Comparison of ENCODE assay signal across 8 cellular contexts in genomic region chr4:2935762-2936743, GRCh38. TPM values are rescaled to one million over a fixed set of nuclear protein-coding genes. Genes with fewer than 3 reads are reported as not detected.
A peak's percentile ranks its signal among the peaks of the same experiment; 100 is the strongest.
DNase-seq lines count a peak whose midpoint lies in the region; ATAC-seq and TF ChIP-seq lines count a peak whose summit lies in the region.

No MANE protein-coding gene starts in this region.

- DNase-seq in Caco-2 (no peak), M059J (ENCODE audit: low read depth) (peak; percentile 60), right atrium auricular region (ENCODE audit: low spot score) (no peak), NCI-H748 treated with DMSO at 0.1 percent for 48 hours (lab: John Stamatoyannopoulos, UW) (no peak), NCI-H1092 treated with DMSO at 0.1 percent for 48 hours (lab: John Stamatoyannopoulos, UW) (no peak)
- DNase-seq in activated T-cell treated with anti-CD3 and anti-CD28 coated beads, Interleukin-2, amount 50 U/mL, for 72 hours = peak; percentile 87 to 90
- peak; percentile 62 for DNase-seq in stimulated activated CD4-positive, alpha-beta T cell treated with anti-CD3 and anti-CD28 coated beads, Interleukin-12 subunit alpha, Interleukin-12 subunit beta, amount 100 ng/mL, for 4 hours

- H3K9me3 ChIP-seq in Caco-2 (no peaks in the 10 kb centered on the region), right atrium auricular region (no peaks in the 10 kb centered on the region)

- peaks cover 6% of the 10 kb centered on the region for H3K4me1 ChIP-seq in Caco-2
- H3K4me1 ChIP-seq in right atrium auricular region = peaks cover 3 to 51% of the 10 kb centered on the region in 2 donors

- POLR2A ChIA-PET in Caco-2 (lab: Charles Lee) = interaction anchor here (0.5 to 0.9 kb wide), 2 partner anchors 27 to 87 kb away, joined by 3 to 4 read pairs; partner anchors contain the start of genes GRK4 and NOP14

- peaks cover 2% of the 10 kb centered on the region; the same call in 1 of the 2 replicates for H3K36me3 ChIP-seq in Caco-2 (ENCODE audit: control insufficient read depth, insufficient read depth, low read length)
- peaks cover 39% of the 10 kb centered on the region for H3K36me3 ChIP-seq in right atrium auricular region

- CTCF ChIA-PET in Caco-2 (lab: Charles Lee) = interaction anchor here (0.9 kb wide), 1 partner anchor 13 kb away, joined by 5 read pairs; no protein-coding TSS in a partner anchor

- H3K36me3 Mint-ChIP-seq in Caco-2 (ENCODE audit: insufficient read depth, unreplicated experiment) = peaks cover 79% of the 10 kb centered on the region
- H3K36me3 Mint-ChIP-seq in activated T-cell treated with anti-CD3 and anti-CD28 coated beads, Interleukin-2, amount 50 U/mL, for 72 hours (ENCODE audit: insufficient read depth in 2 of 2) = peaks cover 23 to 30% of the 10 kb centered on the region in 2 donors

- H3K27me3 ChIP-seq in Caco-2 (replicated peaks; ENCODE audit: control insufficient read depth, insufficient read depth, low read length) (no peaks in the 10 kb centered on the region), right atrium auricular region (no peaks in the 10 kb centered on the region)

- ATAC-seq in activated T-cell treated with anti-CD3 and anti-CD28 coated beads, Interleukin-2, amount 50 U/mL, for 72 hours (replicated peaks in 1 of 2) = peak; percentile 67 to 71
- ATAC-seq in HG03565 (IDR thresholded peaks at IDR 0.05; ENCODE audit: unreplicated experiment) = no peak

- peak overlapping the region; percentile 79 for H3K27ac Mint-ChIP-seq in Caco-2 (ENCODE audit: unreplicated experiment)
- peak overlapping the region; percentile 79 for H3K27ac Mint-ChIP-seq in activated T-cell treated with anti-CD3 and anti-CD28 coated beads, Interleukin-2, amount 50 U/mL, for 72 hours

- no peaks in the 10 kb centered on the region for H3K27me3 Mint-ChIP-seq in Caco-2 (ENCODE audit: insufficient read depth, unreplicated experiment)
- no peaks in the 10 kb centered on the region for H3K27me3 Mint-ChIP-seq in activated T-cell treated with anti-CD3 and anti-CD28 coated beads, Interleukin-2, amount 50 U/mL, for 72 hours (ENCODE audit: low read depth)

- intact Hi-C loops in Caco-2 (cut with micrococcal nuclease; ENCODE audit: unreplicated experiment) = no loop called here

- no TSS peak for BruUV-seq in Caco-2 (replicated peaks; lab: Mats Ljungman, UMichigan)

- no peaks in the 10 kb centered on the region for H3K4me1 Mint-ChIP-seq in Caco-2 (ENCODE audit: low read depth, unreplicated experiment)
- H3K4me1 Mint-ChIP-seq in activated T-cell treated with anti-CD3 and anti-CD28 coated beads, Interleukin-2, amount 50 U/mL, for 72 hours (ENCODE audit: low read depth) = peaks cover 55% of the 10 kb centered on the region

- H3K9me3 Mint-ChIP-seq in Caco-2 (ENCODE audit: unreplicated experiment) = no peaks in the 10 kb centered on the region
- H3K9me3 Mint-ChIP-seq in activated T-cell treated with anti-CD3 and anti-CD28 coated beads, Interleukin-2, amount 50 U/mL, for 72 hours = no peaks in the 10 kb centered on the region

- peak overlapping the region in 1 of 2 donors; percentile 87 for H3K27ac ChIP-seq in right atrium auricular region

- H3K4me3 ChIP-seq in Caco-2 (ENCODE audit: low read depth, low read length) (peak overlapping the region; percentile 97), right atrium auricular region (peak overlapping the region; percentile 75 to 84)

- no peak for TF ChIP-seq CTCF in Caco-2 (IDR thresholded peaks at IDR 0.05; ENCODE audit: insufficient read depth in 1 of 2, low read depth in 1 of 2, low read length in 1 of 2, severe bottlenecking in 1 of 2, unreplicated experiment in 1 of 2)
- TF ChIP-seq CTCF in right atrium auricular region (IDR thresholded peaks at IDR 0.05) = no peak

- H3K4me3 Mint-ChIP-seq in Caco-2 (ENCODE audit: unreplicated experiment) = peak overlapping the region; percentile 75
- H3K4me3 Mint-ChIP-seq in activated T-cell treated with anti-CD3 and anti-CD28 coated beads, Interleukin-2, amount 50 U/mL, for 72 hours = peak overlapping the region; percentile 71 to 89

RNA-seq across cellular contexts. Expression of gene NOP14, which starts 27.2 kb away (rescaled TPM):
- total RNA-seq in Caco-2 (2022) = 55.2 and 60.5 TPM in 2 replicates
- 12.3 and 18.0 TPM in 2 replicates for total RNA-seq in M059J (2014; rRNA removed; shearing (Covaris generic))
- 10 to 100 TPM; 72.0 to 75.8 TPM for total RNA-seq in activated T-cell treated with anti-CD3 and anti-CD28 coated beads, Interleukin-2, amount 50 U/mL, for 72 hours
- 10 to 100 TPM; 12.2 to 14.2 TPM for total RNA-seq in right atrium auricular region

RNA-seq across cellular contexts. Expression of gene GRK4, which starts 27.3 kb away (rescaled TPM):
- total RNA-seq in Caco-2 (2022) = 6.8 and 7.1 TPM in 2 replicates
- total RNA-seq in M059J (2014; rRNA removed; shearing (Covaris generic)) = 0.74 and 2.5 TPM in 2 replicates
- 1 to 10 TPM; 3.8 to 5.5 TPM for total RNA-seq in activated T-cell treated with anti-CD3 and anti-CD28 coated beads, Interleukin-2, amount 50 U/mL, for 72 hours
- total RNA-seq in right atrium auricular region = 1 to 10 TPM; 7.0 to 8.2 TPM

Comparison
In these comparisons a context has a peak if more than half of its experiments do, and no peak if none do; other contexts are left out.
1. DNase-seq: peak in M059J (single experiment), activated T-cell treated with anti-CD3 and anti-CD28 coated beads, Interleukin-2, amount 50 U/mL, for 72 hours (2 of 2) and stimulated activated CD4-positive, alpha-beta T cell treated with anti-CD3 and anti-CD28 coated beads, Interleukin-12 subunit alpha, Interleukin-12 subunit beta, amount 100 ng/mL, for 4 hours (single experiment); none in Caco-2 (0 of 2), right atrium auricular region (single experiment), NCI-H748 treated with DMSO at 0.1 percent for 48 hours (single experiment) and NCI-H1092 treated with DMSO at 0.1 percent for 48 hours (single experiment).